In the genomic region with DNA sequence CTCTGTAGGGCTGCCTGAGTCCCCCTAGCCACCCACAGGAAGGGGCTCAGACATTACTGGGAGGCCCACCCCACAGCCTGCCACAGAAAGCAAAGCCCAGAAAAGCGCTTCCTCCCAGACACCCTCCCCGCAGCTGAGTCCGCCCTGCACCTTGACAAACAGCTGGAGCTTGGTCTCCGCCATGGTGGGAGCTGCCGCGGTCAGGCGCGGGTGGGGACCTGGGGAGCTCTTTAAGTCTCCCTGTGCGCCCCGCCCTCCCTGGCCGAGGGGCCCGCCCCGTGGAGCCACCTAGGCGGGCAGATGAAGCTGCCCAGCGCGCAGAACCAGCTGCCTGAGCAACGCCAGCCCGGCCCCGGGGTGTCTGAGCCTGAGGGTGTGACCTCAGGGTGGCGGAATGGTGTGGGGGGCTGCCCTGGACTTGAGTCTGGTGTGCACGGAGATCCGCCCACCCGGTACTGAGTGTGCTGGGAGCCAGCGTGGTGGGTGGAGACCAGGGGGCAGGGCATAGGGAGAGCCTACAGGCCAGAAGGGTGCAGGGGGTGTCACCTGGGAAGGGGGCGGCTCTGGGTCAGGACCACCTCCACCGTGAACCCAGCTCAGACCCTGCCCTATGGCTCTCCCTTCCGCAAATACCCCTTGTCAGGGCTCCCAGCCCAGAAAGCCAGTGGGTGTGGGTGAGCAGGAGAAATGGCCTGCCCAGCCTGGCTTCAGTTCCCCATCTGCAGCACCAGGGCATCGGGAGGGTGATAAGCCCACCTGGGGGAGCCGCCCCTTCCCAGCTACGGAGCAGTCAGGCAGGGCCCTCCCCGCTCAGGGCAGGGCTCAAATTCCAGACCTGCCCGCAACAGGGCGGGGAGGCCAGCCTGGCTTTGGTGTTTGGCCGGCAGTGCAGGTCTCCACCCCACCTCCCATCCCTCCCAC, we compare ENCODE assay signal across 9 cellular contexts. TPM values are rescaled to one million over a fixed set of nuclear protein-coding genes. Genes with fewer than 3 reads are reported as not detected.
A peak's percentile ranks its signal among the peaks of the same experiment; 100 is the strongest.
DNase-seq lines count a peak whose midpoint lies in the region; ATAC-seq and TF ChIP-seq lines count a peak whose summit lies in the region.
"Had no signal": no experiment of that assay in that cellular context is flagged by ENCODE, and none has a peak within 500 bp of the region (broad histone marks: within the 10 kb centered on the region; RNA-seq: fewer than 3 reads in every experiment).

A gene with protein sequence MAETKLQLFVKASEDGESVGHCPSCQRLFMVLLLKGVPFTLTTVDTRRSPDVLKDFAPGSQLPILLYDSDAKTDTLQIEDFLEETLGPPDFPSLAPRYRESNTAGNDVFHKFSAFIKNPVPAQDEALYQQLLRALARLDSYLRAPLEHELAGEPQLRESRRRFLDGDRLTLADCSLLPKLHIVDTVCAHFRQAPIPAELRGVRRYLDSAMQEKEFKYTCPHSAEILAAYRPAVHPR (minus strand): TSS at position 208 of the 921 bp plus-strand sequence. CDS start 25 bp downstream, at position 183.

- no peaks in the 10 kb centered on the region for H3K79me2 ChIP-seq in OCI-LY1 (ENCODE audit: insufficient read depth, low read length)

- no peak for ATAC-seq in activated naive CD8-positive, alpha-beta T cell treated with anti-CD3 and anti-CD28 coated beads, Interleukin-2, amount 50 U/mL, for 24 hours
- no peak for ATAC-seq in HG03520 (IDR thresholded peaks at IDR 0.05; ENCODE audit: unreplicated experiment)
- ATAC-seq in HG02642 (IDR thresholded peaks at IDR 0.05; ENCODE audit: poor library complexity, unreplicated experiment): no peak
- ATAC-seq in HG02973 (IDR thresholded peaks at IDR 0.05; ENCODE audit: unreplicated experiment): no peak

- no peaks in the 10 kb centered on the region; the same call in 1 of the 2 replicates for H3K36me3 ChIP-seq in OCI-LY1 (ENCODE audit: insufficient read depth, low read length)

- peaks cover 57% of the 10 kb centered on the region for H3K4me1 Mint-ChIP-seq in activated naive CD8-positive, alpha-beta T cell treated with anti-CD3 and anti-CD28 coated beads, Interleukin-2, amount 50 U/mL, for 24 hours
- H3K4me1 Mint-ChIP-seq in mesothelial cell of epicardium: peaks cover 35% of the 10 kb centered on the region

- H3K9me3 Mint-ChIP-seq in activated naive CD8-positive, alpha-beta T cell treated with anti-CD3 and anti-CD28 coated beads, Interleukin-2, amount 50 U/mL, for 24 hours: no peaks in the 10 kb centered on the region
- H3K9me3 Mint-ChIP-seq in mesothelial cell of epicardium: no peaks in the 10 kb centered on the region
- H3K9me3 Mint-ChIP-seq: neural crest cell had no signal

- peak within 1 kb of the TSS; percentile 21 for H3K4me3 Mint-ChIP-seq in activated naive CD8-positive, alpha-beta T cell treated with anti-CD3 and anti-CD28 coated beads, Interleukin-2, amount 50 U/mL, for 24 hours
- peak within 1 kb of the TSS; percentile 55 for H3K4me3 Mint-ChIP-seq in mesothelial cell of epicardium

- no peak within 1 kb of the TSS for H3K27ac Mint-ChIP-seq in activated naive CD8-positive, alpha-beta T cell treated with anti-CD3 and anti-CD28 coated beads, Interleukin-2, amount 50 U/mL, for 24 hours
- H3K27ac Mint-ChIP-seq in mesothelial cell of epicardium: peak within 1 kb of the TSS; percentile 16

- no peaks in the 10 kb centered on the region for H3K9me3 ChIP-seq in OCI-LY1 (ENCODE audit: low read length)

- DNase-seq in ELR (ENCODE audit: low read depth): peak; percentile 30
- DNase-seq in activated naive CD8-positive, alpha-beta T cell treated with anti-CD3 and anti-CD28 coated beads, Interleukin-2, amount 50 U/mL, for 24 hours: peak; percentile 47
- DNase-seq in mesothelial cell of epicardium (ENCODE audit: low spot score in 2 of 2, unreplicated experiment in 2 of 2): no peak
- DNase-seq in NCI-H2227 treated with DMSO at 0.1 percent for 48 hours (lab: John Stamatoyannopoulos, UW): no peak

- no peak within 1 kb of the TSS for H2AFZ ChIP-seq in OCI-LY1 (ENCODE audit: low read length)

- H3K27me3 ChIP-seq in OCI-LY1 (ENCODE audit: insufficient read depth, low read length): no peaks in the 10 kb centered on the region

- H3K27me3 Mint-ChIP-seq in activated naive CD8-positive, alpha-beta T cell treated with anti-CD3 and anti-CD28 coated beads, Interleukin-2, amount 50 U/mL, for 24 hours: peaks cover 5% of the 10 kb centered on the region
- H3K27me3 Mint-ChIP-seq in mesothelial cell of epicardium (ENCODE audit: low read depth): no peaks in the 10 kb centered on the region

- no peaks in the 10 kb centered on the region for H3K9me2 ChIP-seq in OCI-LY1 (ENCODE audit: low read depth, low read length)

- H3K27ac ChIP-seq in OCI-LY1 (ENCODE audit: low read depth, low read length, poor library complexity, severe bottlenecking): no peak within 1 kb of the TSS

- 0 out of 2 replicates have a peak within 1 kb of the TSS, but pooled peaks have one; percentile 7 for H3K4me2 ChIP-seq in OCI-LY1 (ENCODE audit: low read length)

- H3K4me3 ChIP-seq in OCI-LY1 (ENCODE audit: low read depth, low read length, poor library complexity, severe bottlenecking): no peak within 1 kb of the TSS

- TF ChIP-seq CTCF in OCI-LY1 (IDR thresholded peaks at IDR 0.05; ENCODE audit: low read length) (no peak), mesothelial cell of epicardium (IDR thresholded peaks at IDR 0.05; ENCODE audit: unreplicated experiment) (no peak)

- no peaks in the 10 kb centered on the region for H3K36me3 Mint-ChIP-seq in activated naive CD8-positive, alpha-beta T cell treated with anti-CD3 and anti-CD28 coated beads, Interleukin-2, amount 50 U/mL, for 24 hours (ENCODE audit: low read depth)
- no peaks in the 10 kb centered on the region for H3K36me3 Mint-ChIP-seq in mesothelial cell of epicardium

- H4K20me1 ChIP-seq in OCI-LY1 (ENCODE audit: insufficient read depth, low read length): no peaks in the 10 kb centered on the region

- H3F3A ChIP-seq in OCI-LY1 (ENCODE audit: insufficient read depth, low read length): no peaks in the 10 kb centered on the region

- peaks cover 27% of the 10 kb centered on the region for H3K4me1 ChIP-seq in OCI-LY1 (ENCODE audit: insufficient read depth, low read length, severe bottlenecking)

- H3K9ac ChIP-seq in OCI-LY1 (ENCODE audit: low read length): no peak within 1 kb of the TSS

RNA-seq across cellular contexts. Expression of the gene that starts here (rescaled TPM):
- 1.5 to 2.9 TPM (median 1.7 TPM) in 3 replicates for total RNA-seq in mesothelial cell of epicardium
- total RNA-seq: neural crest cell had no signal

Comparison
In these comparisons a context has a peak if more than half of its experiments do, and no peak if none do; other contexts are left out.
1. DNase-seq: peak in ELR (single experiment) and activated naive CD8-positive, alpha-beta T cell treated with anti-CD3 and anti-CD28 coated beads, Interleukin-2, amount 50 U/mL, for 24 hours (single experiment); none in mesothelial cell of epicardium (0 of 2) and NCI-H2227 treated with DMSO at 0.1 percent for 48 hours (single experiment).